In the genomic region with DNA sequence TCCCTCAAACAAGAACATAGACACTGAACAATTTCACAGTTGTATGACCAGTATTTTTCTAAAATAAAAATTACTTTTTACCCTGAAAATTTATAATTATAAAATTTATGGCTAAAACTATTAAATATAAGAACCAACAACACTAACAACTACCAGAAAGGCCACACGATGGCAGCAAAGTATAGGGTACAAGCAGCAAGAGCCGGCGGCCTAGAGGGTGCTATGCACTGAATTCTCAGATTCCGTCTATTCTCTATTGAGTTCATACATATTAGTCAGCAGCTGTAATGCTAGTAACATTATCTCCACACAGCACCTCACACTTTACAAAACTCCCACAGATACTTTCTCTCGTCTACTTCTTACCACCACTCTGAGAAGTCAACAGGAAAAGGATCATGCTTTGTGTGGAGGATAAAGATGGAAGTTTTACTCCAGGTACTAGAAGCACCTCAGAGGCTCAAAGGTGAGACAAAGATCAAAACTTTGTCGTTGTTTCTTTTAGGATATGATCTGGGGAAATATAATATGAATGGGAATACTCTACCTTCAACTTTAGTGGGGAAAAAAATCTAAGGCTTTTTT, we compare ENCODE assay signal across 8 cellular contexts.
A peak's percentile ranks its signal among the peaks of the same experiment; 100 is the strongest.
DNase-seq lines count a peak whose midpoint lies in the region; ATAC-seq and TF ChIP-seq lines count a peak whose summit lies in the region.

No MANE protein-coding gene starts in this region.

- H3K36me3 Mint-ChIP-seq in chondrocyte (ENCODE audit: low read depth) = no peaks in the 10 kb centered on the region

- peaks cover 10% of the 10 kb centered on the region for H3K4me1 Mint-ChIP-seq in chondrocyte (ENCODE audit: low read depth)

- peaks cover 17% of the 10 kb centered on the region for H3K27me3 Mint-ChIP-seq in chondrocyte (ENCODE audit: low read depth)

- ATAC-seq in GM19035 (IDR thresholded peaks at IDR 0.05; ENCODE audit: unreplicated experiment) = peak; percentile 76
- ATAC-seq in HG03354 (IDR thresholded peaks at IDR 0.05; ENCODE audit: poor library complexity, severe bottlenecking, unreplicated experiment) = peak; percentile 91
- peak; percentile 91 for ATAC-seq in left lobe of liver

- H3K4me3 Mint-ChIP-seq in chondrocyte (ENCODE audit: unreplicated experiment) = no peak overlapping the region

- H3K27ac Mint-ChIP-seq in chondrocyte (ENCODE audit: unreplicated experiment) = no peak overlapping the region

- DNase-seq in C1 segment of cervical spinal cord (lab: John Stamatoyannopoulos, UW) (peak in 12 of 14 donors; percentile 3 to 64 (median 28)), NCI-H345 (lab: John Stamatoyannopoulos, UW) (peak; percentile 77), chondrocyte (ENCODE audit: low spot score) (peak; percentile 66), left lobe of liver (ENCODE audit: low spot score) (peak; percentile 71)
- DNase-seq in activated CD4-positive, CD25-positive, alpha-beta regulatory T cell treated with anti-CD3 and anti-CD28 coated beads, Interleukin-2, amount 50 U/mL, for 16 hours (ENCODE audit: low read depth, low spot score) = peak; percentile 13
- DNase-seq in stimulated activated CD8-positive, alpha-beta memory T cell treated with anti-CD3 and anti-CD28 coated beads, Interleukin-12 subunit alpha, Interleukin-12 subunit beta, amount 100 ng/mL, for 1 hour (ENCODE audit: low read depth) = peak; percentile 20

- peak; percentile 97 for TF ChIP-seq CTCF in chondrocyte (IDR thresholded peaks at IDR 0.05)

- no peaks in the 10 kb centered on the region for H3K9me3 Mint-ChIP-seq in chondrocyte (ENCODE audit: low read depth)

Comparison
In these comparisons a context has a peak if more than half of its experiments do, and no peak if none do; other contexts are left out.
1. Peak in every context shown above with its lines: DNase-seq and ATAC-seq.
2. DNase-seq: peak in every context shown above with its lines; median percentile 77 in NCI-H345; 71 in left lobe of liver; 66 in chondrocyte; 28 in C1 segment of cervical spinal cord; 20 in stimulated activated CD8-positive, alpha-beta memory T cell treated with anti-CD3 and anti-CD28 coated beads, Interleukin-12 subunit alpha, Interleukin-12 subunit beta, amount 100 ng/mL, for 1 hour; 13 in activated CD4-positive, CD25-positive, alpha-beta regulatory T cell treated with anti-CD3 and anti-CD28 coated beads, Interleukin-2, amount 50 U/mL, for 16 hours.